In genomic region chr3:31422237-31422636, GRCh38 we compare ENCODE assay signal across 31 cellular contexts.
"Had no signal": no experiment of that assay in that cellular context is flagged by ENCODE, and none has a peak within 500 bp of the region (broad histone marks: within the 10 kb centered on the region; RNA-seq: fewer than 3 reads in every experiment).

No MANE protein-coding gene starts in this region.

- H3K27ac Mint-ChIP-seq: activated CD8-positive, alpha-beta T cell treated with anti-CD3 and anti-CD28 coated beads for 36 hours; activated naive CD8-positive, alpha-beta T cell; activated naive CD8-positive, alpha-beta T cell treated with anti-CD3 and anti-CD28 coated beads, Interleukin-2, amount 50 U/mL, for 24 hours; activated T-cell treated with anti-CD3 and anti-CD28 coated beads, Interleukin-2, amount 50 U/mL, for 72 hours; T-helper 2 cell treated with Interferon-gamma antibody and Interleukin-4, amounts not matched to agents 5 μg/mL and 100 μg/mL, for 36 hours had no signal

- H3K4me3 Mint-ChIP-seq: activated CD4-positive, alpha-beta T cell treated with anti-CD3 and anti-CD28 coated beads, Interleukin-2, amount 10 ng/mL, durations not matched to agents 24 days and 14 days; activated CD8-positive, alpha-beta T cell treated with anti-CD3 and anti-CD28 coated beads for 36 hours; activated naive CD8-positive, alpha-beta T cell; activated naive CD8-positive, alpha-beta T cell treated with anti-CD3 and anti-CD28 coated beads, Interleukin-2, amount 50 U/mL, for 24 hours; activated T-cell treated with anti-CD3 and anti-CD28 coated beads, Interleukin-2, amount 50 U/mL, for 72 hours; T-helper 2 cell treated with Interferon-gamma antibody and Interleukin-4, amounts not matched to agents 5 μg/mL and 100 μg/mL, for 36 hours had no signal

- H3K27ac ChIP-seq: PC-9, RWPE1 had no signal

- H3K36me3 Mint-ChIP-seq: activated naive CD8-positive, alpha-beta T cell; brain had no signal

- H3K27me3 Mint-ChIP-seq: activated CD8-positive, alpha-beta T cell treated with anti-CD3 and anti-CD28 coated beads for 36 hours; activated naive CD8-positive, alpha-beta T cell; activated naive CD8-positive, alpha-beta T cell treated with anti-CD3 and anti-CD28 coated beads, Interleukin-2, amount 50 U/mL, for 24 hours; activated T-helper 17 cell treated with anti-CD3 and anti-CD28 coated beads, Interleukin-2, amount 50 U/mL, for 72 hours had no signal

- H3K9me3 Mint-ChIP-seq: activated naive CD8-positive, alpha-beta T cell treated with anti-CD3 and anti-CD28 coated beads, Interleukin-2, amount 50 U/mL, for 24 hours had no signal

- H3K4me3 ChIP-seq: PC-9 had no signal

- H3K4me2 ChIP-seq: PC-9 had no signal

- DNase-seq: activated CD4-positive, alpha-beta T cell treated with anti-CD3 and anti-CD28 coated beads, Interleukin-2, amount 50 U/mL, for 4 hours; activated CD8-positive, alpha-beta T cell treated with anti-CD3 and anti-CD28 coated beads for 36 hours; activated effector memory CD4-positive, alpha-beta T cell treated with anti-CD3 and anti-CD28 coated beads, Interleukin-2, amount 50 U/mL, for 16 hours; activated naive CD4-positive, alpha-beta T cell treated with Interleukin-2 at 50 U/mL for 16 hours; activated naive CD8-positive, alpha-beta T cell treated with anti-CD3 and anti-CD28 coated beads, Interleukin-2, amount 50 U/mL, for 24 hours; activated T-cell treated with anti-CD3 and anti-CD28 coated beads, Interleukin-2, amount 50 U/mL, for 1 hour; activated T-cell treated with anti-CD3 and anti-CD28 coated beads, Interleukin-2, amount 50 U/mL, for 72 hours; anterior cingulate cortex; caudate nucleus; cerebellar nuclear complex; Karpas-422; NCI-H1048; NCI-H1105 treated with DMSO at 0.1 percent for 48 hours; NCI-H1436; NCI-H1694; NCI-H1930; NCI-H2081 treated with DMSO at 0.1 percent for 48 hours; NCI-H226; NCI-H510A; NCI-H526; NCI-H774; NK-92 treated with Interleukin-12 subunit alpha and Interleukin-12 subunit beta, amount 100 ng/mL, for 24 hours; PC-9; SW 1271 had no signal

- H2AFZ ChIP-seq: PC-9 had no signal

- ATAC-seq: Right ventricle myocardium inferior had no signal
